ENCODE assay signal across 11 cellular contexts in the genomic region with DNA sequence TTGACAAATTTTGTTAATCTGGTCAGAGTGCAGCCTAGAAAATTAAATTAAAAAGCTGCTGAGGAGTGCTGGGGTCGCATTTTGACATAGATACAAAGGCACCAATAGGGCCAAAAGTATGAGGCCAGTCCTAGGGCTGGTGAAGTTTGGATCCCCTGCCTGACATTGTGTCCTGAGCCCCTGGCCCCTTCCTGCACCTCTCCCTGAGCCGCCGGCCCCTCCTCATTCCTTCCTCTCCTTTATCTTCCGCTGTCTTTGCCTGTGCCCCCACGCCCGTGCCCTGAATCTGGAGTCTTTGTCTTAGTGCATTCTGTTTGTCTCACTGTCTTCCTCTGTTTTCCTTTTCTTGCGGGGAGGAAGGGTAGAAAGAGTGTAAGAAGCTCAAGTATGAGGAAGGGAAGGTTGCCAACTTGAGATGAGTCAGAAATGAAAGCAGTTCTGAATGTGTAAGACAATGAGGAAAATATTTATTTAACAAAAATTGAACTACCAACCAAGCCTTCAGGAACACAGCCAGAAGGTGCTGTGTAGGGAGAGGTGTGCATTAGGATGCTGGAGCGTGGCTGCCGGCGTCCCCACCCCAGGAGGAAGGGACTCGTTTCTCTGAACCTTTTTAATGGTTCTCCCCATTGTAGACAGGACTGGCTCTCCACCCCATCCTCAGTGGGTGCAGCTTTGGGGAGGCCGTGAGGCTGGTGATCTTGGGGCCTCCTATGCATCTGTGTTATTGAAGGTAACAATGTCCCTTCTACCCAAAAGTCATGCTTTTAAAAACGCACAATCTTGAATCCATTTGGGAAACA.
DNase-seq lines count a peak whose midpoint lies in the region; ATAC-seq and TF ChIP-seq lines count a peak whose summit lies in the region.
"Had no signal": no experiment of that assay in that cellular context is flagged by ENCODE, and none has a peak within 500 bp of the region (broad histone marks: within the 10 kb centered on the region; RNA-seq: fewer than 3 reads in every experiment).

No MANE protein-coding gene starts in this region.

- H3K4me3 ChIP-seq in HFF-Myc (replicated peaks; ENCODE audit: low read depth, low read length) (no peak overlapping the region), astrocyte of the cerebellum (ENCODE audit: low read depth, low read length) (no peak overlapping the region), kidney epithelial cell (ENCODE audit: low read depth, low read length) (no peak overlapping the region)

- no peaks in the 10 kb centered on the region for H3K36me3 ChIP-seq in kidney epithelial cell (ENCODE audit: control insufficient read depth, insufficient read depth, low read length)

- in situ Hi-C loops in astrocyte of the cerebellum (cut with HindIII; ENCODE audit: low sequenced_read_pairs) = no loop called here

- H3K27me3 ChIP-seq in kidney epithelial cell (ENCODE audit: control insufficient read depth, insufficient read depth, low read length) = no peaks in the 10 kb centered on the region

- peak; percentile 73 for DNase-seq in HFF-Myc (ENCODE audit: extremely low read depth, low read depth)
- peak; percentile 92 for DNase-seq in astrocyte of the cerebellum (ENCODE audit: low read depth)
- peak; percentile 73 for DNase-seq in kidney epithelial cell (ENCODE audit: low read depth)
- peak; percentile 89 for DNase-seq in stromal cell of bone marrow (ENCODE audit: low read depth)
- DNase-seq in stimulated activated naive CD8-positive, alpha-beta T cell treated with anti-CD3 and anti-CD28 coated beads, Interleukin-15, Interleukin-2, amounts not matched to agents 100 U/mL and 50 U/mL, for 24 hours = no peak
- no peak for DNase-seq in NCI-H2029 treated with DMSO at 0.1 percent for 48 hours (lab: John Stamatoyannopoulos, UW)
- no peak for DNase-seq in NCI-H524 (lab: John Stamatoyannopoulos, UW)
- no peak for DNase-seq in AML-193 (lab: John Stamatoyannopoulos, UW)
- DNase-seq: activated naive CD8-positive, alpha-beta T cell treated with anti-CD3 and anti-CD28 coated beads, Interleukin-2, amount 10 ng/mL, durations not matched to agents 7 days and 5 days; immature natural killer cell; stimulated activated CD4-positive, alpha-beta T cell treated with anti-CD3 and anti-CD28 coated beads, Interleukin-4, amount 100 ng/mL, for 4 hours had no signal

- no peak for ATAC-seq in stimulated activated naive CD8-positive, alpha-beta T cell treated with anti-CD3 and anti-CD28 coated beads, Interleukin-15, Interleukin-2, amounts not matched to agents 100 U/mL and 50 U/mL, for 24 hours

- TF ChIP-seq CTCF in HFF-Myc (IDR thresholded peaks at IDR 0.05; ENCODE audit: low read depth, low read length, missing control alignments) (no peak), astrocyte of the cerebellum (IDR thresholded peaks at IDR 0.05; ENCODE audit: low read depth, low read length, missing control alignments) (no peak), kidney epithelial cell (IDR thresholded peaks at IDR 0.05; ENCODE audit: insufficient read depth, low read length, poor library complexity, severe bottlenecking) (no peak)

Comparison
In these comparisons a context has a peak if more than half of its experiments do, and no peak if none do; other contexts are left out.
1. DNase-seq: peak in HFF-Myc (single experiment), astrocyte of the cerebellum (single experiment), kidney epithelial cell (single experiment) and stromal cell of bone marrow (single experiment); none in stimulated activated naive CD8-positive, alpha-beta T cell treated with anti-CD3 and anti-CD28 coated beads, Interleukin-15, Interleukin-2, amounts not matched to agents 100 U/mL and 50 U/mL, for 24 hours (single experiment), NCI-H2029 treated with DMSO at 0.1 percent for 48 hours (single experiment), NCI-H524 (0 of 2) and AML-193 (0 of 2).